17 cellular contexts compared by ENCODE assay signal in the genomic region with DNA sequence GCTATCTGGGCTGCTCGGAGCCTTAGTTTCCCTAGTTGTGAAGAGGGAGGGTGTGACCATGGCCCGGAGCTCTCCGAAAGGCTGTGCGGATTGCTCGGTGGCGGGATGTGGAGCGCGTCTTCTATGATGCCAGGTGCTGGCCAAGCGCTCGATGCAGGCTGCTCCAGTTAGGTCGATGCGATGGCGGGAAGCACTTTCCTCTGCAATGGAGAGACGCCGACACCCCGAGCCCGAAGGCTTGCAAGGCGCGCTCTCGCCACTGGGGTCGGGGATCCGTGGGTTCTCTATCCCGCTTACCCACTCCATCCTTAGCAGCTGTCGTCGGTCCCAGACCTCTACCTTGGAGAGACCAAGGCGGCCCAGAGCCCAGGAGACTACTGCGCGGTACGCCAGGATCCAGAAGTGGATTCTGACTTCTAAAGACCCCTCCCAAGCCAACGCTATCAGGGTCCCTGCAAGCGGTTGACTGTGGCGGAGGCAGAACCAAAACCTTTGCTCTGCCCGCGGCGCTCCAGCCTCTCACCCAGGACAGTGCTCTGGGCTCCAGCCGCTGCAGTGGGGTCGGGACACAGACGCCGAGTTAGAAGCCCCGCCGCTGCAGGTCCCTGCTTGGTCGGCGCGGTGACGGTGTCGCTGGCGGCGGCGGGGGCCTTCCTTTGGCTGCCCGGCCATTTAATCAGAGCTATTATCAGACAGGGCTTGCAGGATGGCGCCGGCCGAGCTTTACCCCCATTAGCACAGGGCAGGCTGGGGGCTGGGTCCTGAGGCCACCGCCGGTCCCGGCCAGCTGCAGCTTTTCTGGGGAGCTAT. TPM values are rescaled to one million over a fixed set of nuclear protein-coding genes. Genes with fewer than 3 reads are reported as not detected.
DNase-seq lines count a peak whose midpoint lies in the region; ATAC-seq and TF ChIP-seq lines count a peak whose summit lies in the region.
"Had no signal": no experiment of that assay in that cellular context is flagged by ENCODE, and none has a peak within 500 bp of the region (broad histone marks: within the 10 kb centered on the region; RNA-seq: fewer than 3 reads in every experiment).

No MANE protein-coding gene starts in this region.

- no peak overlapping the region for H3K27ac ChIP-seq in hepatocyte
- H3K27ac ChIP-seq: KMS-11 had no signal

- WGBS in hepatocyte (ENCODE audit: low lambda C conversion rate, missing lambda C conversion rate), result 11% methylated on average over 56 of the region's 56 CpGs

- ATAC-seq in Right ventricle myocardium inferior, result peak; percentile 29
- no peak for ATAC-seq in GM19397 (IDR thresholded peaks at IDR 0.05; ENCODE audit: unreplicated experiment)
- ATAC-seq: activated CD8-positive, alpha-beta T cell treated with anti-CD3 and anti-CD28 coated beads for 36 hours; esophagus mucosa had no signal

- H3K27me3 ChIP-seq in hepatocyte, result peaks cover 80% of the 10 kb centered on the region

- H3K27ac Mint-ChIP-seq in neural crest cell (ENCODE audit: unreplicated experiment), result no peak overlapping the region
- no peak overlapping the region for H3K27ac Mint-ChIP-seq in activated T-helper 1 cell treated with anti-CD3 and anti-CD28 coated beads, Interleukin-12 subunit alpha, Interleukin-12 subunit beta, Interleukin-2, Interleukin-4 antibody, amounts not matched to agents 30 ng/mL and 10 ng/mL and 1 ng/mL, durations not matched to agents 14 hours and 24 hours and 36 hours
- H3K27ac Mint-ChIP-seq: activated CD8-positive, alpha-beta T cell treated with anti-CD3 and anti-CD28 coated beads for 36 hours; CD4-positive, CD25-positive, alpha-beta regulatory T cell had no signal

- H2AFZ ChIP-seq in hepatocyte, result peak overlapping the region; percentile 57

- H3K79me2 ChIP-seq in hepatocyte, result no peaks in the 10 kb centered on the region

- no peaks in the 10 kb centered on the region for H3K9me3 Mint-ChIP-seq in neural crest cell
- peaks cover 6% of the 10 kb centered on the region for H3K9me3 Mint-ChIP-seq in activated T-helper 1 cell treated with anti-CD3 and anti-CD28 coated beads, Interleukin-12 subunit alpha, Interleukin-12 subunit beta, Interleukin-2, Interleukin-4 antibody, amounts not matched to agents 30 ng/mL and 10 ng/mL and 1 ng/mL, durations not matched to agents 14 hours and 24 hours and 36 hours
- H3K9me3 Mint-ChIP-seq: activated CD8-positive, alpha-beta T cell treated with anti-CD3 and anti-CD28 coated beads for 36 hours had no signal

- intact Hi-C loops in Right ventricle myocardium inferior (cut with DNase I), result no loop called here
- intact Hi-C loops in cardiac septum (cut with DNase I), result no loop called here
- intact Hi-C loops in activated T-helper 1 cell treated with anti-CD3 and anti-CD28 coated beads, Interleukin-12 subunit alpha, Interleukin-12 subunit beta, Interleukin-2, Interleukin-4 antibody, amounts not matched to agents 30 ng/mL and 10 ng/mL and 1 ng/mL, durations not matched to agents 14 hours and 24 hours and 36 hours (cut with micrococcal nuclease), result no loop called here

- no peaks in the 10 kb centered on the region for H3K36me3 Mint-ChIP-seq in neural crest cell (ENCODE audit: low read depth)
- peaks cover 3% of the 10 kb centered on the region for H3K36me3 Mint-ChIP-seq in activated T-helper 1 cell treated with anti-CD3 and anti-CD28 coated beads, Interleukin-12 subunit alpha, Interleukin-12 subunit beta, Interleukin-2, Interleukin-4 antibody, amounts not matched to agents 30 ng/mL and 10 ng/mL and 1 ng/mL, durations not matched to agents 14 hours and 24 hours and 36 hours (ENCODE audit: low read depth)
- H3K36me3 Mint-ChIP-seq: CD4-positive, CD25-positive, alpha-beta regulatory T cell had no signal

- no peaks in the 10 kb centered on the region for H3K9me2 ChIP-seq in hepatocyte (replicated peaks; ENCODE audit: insufficient read depth)

- no peak overlapping the region for H3K4me3 ChIP-seq in hepatocyte

- peaks cover 6% of the 10 kb centered on the region for H3K4me1 ChIP-seq in hepatocyte (ENCODE audit: insufficient read depth)

- no peaks in the 10 kb centered on the region for H4K20me1 ChIP-seq in hepatocyte (ENCODE audit: insufficient read depth, poor library complexity, severe bottlenecking)

- H3K27me3 Mint-ChIP-seq in neural crest cell (ENCODE audit: low read depth), result peaks cover 97% of the 10 kb centered on the region
- peaks cover 61% of the 10 kb centered on the region for H3K27me3 Mint-ChIP-seq in activated T-helper 1 cell treated with anti-CD3 and anti-CD28 coated beads, Interleukin-12 subunit alpha, Interleukin-12 subunit beta, Interleukin-2, Interleukin-4 antibody, amounts not matched to agents 30 ng/mL and 10 ng/mL and 1 ng/mL, durations not matched to agents 14 hours and 24 hours and 36 hours (ENCODE audit: insufficient read depth)

- H3K36me3 ChIP-seq in hepatocyte (replicated peaks; ENCODE audit: insufficient read depth, low read depth), result no peaks in the 10 kb centered on the region

- DNase-seq in Right ventricle myocardium inferior (ENCODE audit: missing footprints) (no peak), cardiac septum (ENCODE audit: low spot score) (no peak), hepatocyte (ENCODE audit: low spot score) (peak; percentile 32), neural crest cell (ENCODE audit: low read depth, low spot score) (no peak), T1000 (lab: John Stamatoyannopoulos, UW) (no peak), NCI-H1417 treated with DMSO at 0.1 percent for 48 hours (lab: John Stamatoyannopoulos, UW) (no peak)
- DNase-seq in activated T-helper 1 cell treated with anti-CD3 and anti-CD28 coated beads, Interleukin-12 subunit alpha, Interleukin-12 subunit beta, Interleukin-2, Interleukin-4 antibody, amounts not matched to agents 30 ng/mL and 10 ng/mL and 1 ng/mL, durations not matched to agents 14 hours and 24 hours and 36 hours (ENCODE audit: low spot score), result no peak
- DNase-seq: activated CD8-positive, alpha-beta T cell treated with anti-CD3 and anti-CD28 coated beads for 36 hours; CD4-positive, CD25-positive, alpha-beta regulatory T cell; mammary epithelial cell; NCI-H1436; NCI-H446 treated with DMSO at 0.1 percent for 48 hours; occipital lobe; OCI-M1 had no signal

- peak overlapping the region; percentile 54 for H3K4me3 Mint-ChIP-seq in neural crest cell
- H3K4me3 Mint-ChIP-seq in activated T-helper 1 cell treated with anti-CD3 and anti-CD28 coated beads, Interleukin-12 subunit alpha, Interleukin-12 subunit beta, Interleukin-2, Interleukin-4 antibody, amounts not matched to agents 30 ng/mL and 10 ng/mL and 1 ng/mL, durations not matched to agents 14 hours and 24 hours and 36 hours, result no peak overlapping the region
- H3K4me3 Mint-ChIP-seq: activated CD8-positive, alpha-beta T cell treated with anti-CD3 and anti-CD28 coated beads for 36 hours had no signal

- peaks cover 22% of the 10 kb centered on the region for H3K4me1 Mint-ChIP-seq in neural crest cell
- H3K4me1 Mint-ChIP-seq in activated T-helper 1 cell treated with anti-CD3 and anti-CD28 coated beads, Interleukin-12 subunit alpha, Interleukin-12 subunit beta, Interleukin-2, Interleukin-4 antibody, amounts not matched to agents 30 ng/mL and 10 ng/mL and 1 ng/mL, durations not matched to agents 14 hours and 24 hours and 36 hours (ENCODE audit: low read depth), result no peaks in the 10 kb centered on the region

- peak overlapping the region; percentile 73 for H3K4me2 ChIP-seq in hepatocyte
- H3K4me2 ChIP-seq: KMS-11 had no signal

- TF ChIP-seq CTCF in hepatocyte (IDR thresholded peaks at IDR 0.05; ENCODE audit: poor library complexity), result no peak
- peak; percentile 42 for TF ChIP-seq CTCF in neural crest cell (conservative IDR thresholded peaks at IDR 0.05)

- no peaks in the 10 kb centered on the region for H3K9me3 ChIP-seq in hepatocyte (ENCODE audit: low read depth)

RNA-seq across cellular contexts. Expression of gene TBX20, which starts 7.8 kb away (rescaled TPM):
- total RNA-seq in Right ventricle myocardium inferior, result 138 TPM
- 58.0 TPM for total RNA-seq in cardiac septum
- total RNA-seq in hepatocyte, result 14.7 and 14.8 TPM in 2 replicates
- polyA plus RNA-seq in hepatocyte, result 2.4 and 4.5 TPM in 2 replicates
- 4.6 and 5.5 TPM in 2 replicates for total RNA-seq in neural crest cell
- 0.15 and 0.23 TPM in 2 replicates for total RNA-seq in activated T-helper 1 cell treated with anti-CD3 and anti-CD28 coated beads, Interleukin-12 subunit alpha, Interleukin-12 subunit beta, Interleukin-2, Interleukin-4 antibody, amounts not matched to agents 30 ng/mL and 10 ng/mL and 1 ng/mL, durations not matched to agents 14 hours and 24 hours and 36 hours
- total RNA-seq: activated CD8-positive, alpha-beta T cell treated with anti-CD3 and anti-CD28 coated beads for 36 hours; esophagus mucosa; mammary epithelial cell; occipital lobe had no signal
- polyA plus RNA-seq: mammary epithelial cell had no signal
